Comparison of ENCODE assay signal across 3 cellular contexts in genomic region chr1:94567975-94568607, GRCh38. TPM values are rescaled to one million over a fixed set of nuclear protein-coding genes. Genes with fewer than 3 reads are reported as not detected.
"Had no signal": no experiment of that assay in that cellular context is flagged by ENCODE, and none has a peak within 500 bp of the region (broad histone marks: within the 10 kb centered on the region; RNA-seq: fewer than 3 reads in every experiment).

No MANE protein-coding gene starts in this region.

RNA-seq across cellular contexts. Expression of gene F3, which starts 26.5 kb away (rescaled TPM):
- total RNA-seq: naive thymus-derived CD8-positive, alpha-beta T cell had no signal
- polyA plus RNA-seq: immature natural killer cell; naive thymus-derived CD4-positive, alpha-beta T cell; naive thymus-derived CD8-positive, alpha-beta T cell had no signal
